In genomic region chr17:57294629-57295501, GRCh38 we compare ENCODE assay signal across 8 cellular contexts. TPM values are rescaled to one million over a fixed set of nuclear protein-coding genes. Genes with fewer than 3 reads are reported as not detected.
DNase-seq lines count a peak whose midpoint lies in the region; ATAC-seq lines count a peak whose summit lies in the region.

No MANE protein-coding gene starts in this region.

- peaks cover 19 to 62% (median 40%) of the 10 kb centered on the region in 11 experiments for H3K9me3 ChIP-seq in BLaER1 treated with 17β-estradiol and CSF1 and Interleukin-3, amounts not matched to agents 10 nM and 100 nM (replicated peaks in 1 of 11)

- intact Hi-C loops in activated CD4-positive, alpha-beta T cell treated with anti-CD3 and anti-CD28 coated beads, Interleukin-2, amount 10 ng/mL, durations not matched to agents 24 days and 14 days (cut with micrococcal nuclease) = loop anchor here (5.0 kb wide), 1 partner anchor 38 kb away; the partner anchor contains the start of gene MSI2
- intact Hi-C loops in left cardiac atrium (cut with DNase I) = no loop called here
- intact Hi-C loops in sciatic nerve (cut with DNase I) = no loop called here

- no peak overlapping the region for H3K4me3 ChIP-seq in BLaER1 treated with 17β-estradiol and CSF1 and Interleukin-3, amounts not matched to agents 10 nM and 100 nM

- no peaks in the 10 kb centered on the region for H3K27me3 Mint-ChIP-seq in activated CD4-positive, alpha-beta T cell treated with anti-CD3 and anti-CD28 coated beads, Interleukin-2, amount 10 ng/mL, durations not matched to agents 24 days and 14 days

- H3K27ac Mint-ChIP-seq in activated CD4-positive, alpha-beta T cell treated with anti-CD3 and anti-CD28 coated beads, Interleukin-2, amount 10 ng/mL, durations not matched to agents 24 days and 14 days = peak overlapping the region; percentile 76

- peak overlapping the region; percentile 57 for H3K4me3 Mint-ChIP-seq in activated CD4-positive, alpha-beta T cell treated with anti-CD3 and anti-CD28 coated beads, Interleukin-2, amount 10 ng/mL, durations not matched to agents 24 days and 14 days

- H3K4me2 ChIP-seq in BLaER1 treated with 17β-estradiol and CSF1 and Interleukin-3, amounts not matched to agents 10 nM and 100 nM = peak overlapping the region in 10 of 11 experiments; percentile 3 to 44 (median 18); a peak in 9 of 22 replicates

- H3K27ac ChIP-seq in BLaER1 treated with 17β-estradiol and CSF1 and Interleukin-3, amounts not matched to agents 10 nM and 100 nM = peak overlapping the region in 1 of 11 experiments; percentile 29; a peak in 2 of 22 replicates

- H3K4me1 Mint-ChIP-seq in activated CD4-positive, alpha-beta T cell treated with anti-CD3 and anti-CD28 coated beads, Interleukin-2, amount 10 ng/mL, durations not matched to agents 24 days and 14 days = peaks cover 30% of the 10 kb centered on the region

- no peak overlapping the region; a peak in 1 of 22 replicates for H3K9ac ChIP-seq in BLaER1 treated with 17β-estradiol and CSF1 and Interleukin-3, amounts not matched to agents 10 nM and 100 nM

- peaks cover 64% of the 10 kb centered on the region for H3K36me3 Mint-ChIP-seq in activated CD4-positive, alpha-beta T cell treated with anti-CD3 and anti-CD28 coated beads, Interleukin-2, amount 10 ng/mL, durations not matched to agents 24 days and 14 days (ENCODE audit: low read depth)

- H3K9me3 Mint-ChIP-seq in activated CD4-positive, alpha-beta T cell treated with anti-CD3 and anti-CD28 coated beads, Interleukin-2, amount 10 ng/mL, durations not matched to agents 24 days and 14 days = peaks cover 11% of the 10 kb centered on the region

- H3K27me3 ChIP-seq in BLaER1 treated with 17β-estradiol and CSF1 and Interleukin-3, amounts not matched to agents 10 nM and 100 nM = no peaks in the 10 kb centered on the region

- peaks cover 21 to 100% (median 95%) of the 10 kb centered on the region in 11 experiments for H3K36me3 ChIP-seq in BLaER1 treated with 17β-estradiol and CSF1 and Interleukin-3, amounts not matched to agents 10 nM and 100 nM

- peak; percentile 78 to 91 for ATAC-seq in left cardiac atrium
- ATAC-seq in sciatic nerve = no peak

- peaks cover 0 to 44% (median 26%) of the 10 kb centered on the region in 10 experiments; a peak in 15 of 20 replicates for H3K4me1 ChIP-seq in BLaER1 treated with 17β-estradiol and CSF1 and Interleukin-3, amounts not matched to agents 10 nM and 100 nM

- peaks cover 0 to 56% (median 23%) of the 10 kb centered on the region in 11 experiments; a peak in 15 of 22 replicates for H4K20me1 ChIP-seq in BLaER1 treated with 17β-estradiol and CSF1 and Interleukin-3, amounts not matched to agents 10 nM and 100 nM

- DNase-seq in NCI-H146 (lab: John Stamatoyannopoulos, UW) (peak; percentile 91), left cardiac atrium (no peak), superior temporal gyrus (ENCODE audit: extremely low spot score) (peak; percentile 13), OCI-M1 (lab: John Stamatoyannopoulos, UW) (no peak), HT-29 (ENCODE audit: low spot score) (no peak), sciatic nerve (ENCODE audit: low spot score) (no peak)
- DNase-seq in activated CD4-positive, alpha-beta T cell treated with anti-CD3 and anti-CD28 coated beads, Interleukin-2, amount 10 ng/mL, durations not matched to agents 24 days and 14 days = peak; percentile 71

RNA-seq across cellular contexts. Expression of gene MSI2, which starts 38.5 kb away (rescaled TPM):
- total RNA-seq in activated CD4-positive, alpha-beta T cell treated with anti-CD3 and anti-CD28 coated beads, Interleukin-2, amount 10 ng/mL, durations not matched to agents 24 days and 14 days = 171 and 172 TPM in 2 replicates
- total RNA-seq in left cardiac atrium (10 to 100 TPM; 84.1 to 95.5 TPM), sciatic nerve (25.2 TPM)
- 55.8 and 61.2 TPM in 2 replicates for total RNA-seq in HT-29 (2014; rRNA removed; shearing (Covaris generic))

Comparison
In these comparisons a context has a peak if more than half of its experiments do, and no peak if none do; other contexts are left out.
1. DNase-seq: peak in NCI-H146 (single experiment), activated CD4-positive, alpha-beta T cell treated with anti-CD3 and anti-CD28 coated beads, Interleukin-2, amount 10 ng/mL, durations not matched to agents 24 days and 14 days (single experiment) and superior temporal gyrus (single experiment); none in left cardiac atrium (single experiment), OCI-M1 (single experiment), HT-29 (single experiment) and sciatic nerve (single experiment).